8 cellular contexts compared by ENCODE assay signal in genomic region chr22:41197808-41198585, GRCh38. TPM values are rescaled to one million over a fixed set of nuclear protein-coding genes. Genes with fewer than 3 reads are reported as not detected.
DNase-seq lines count a peak whose midpoint lies in the region; ATAC-seq lines count a peak whose summit lies in the region.

No MANE protein-coding gene starts in this region.

- no peak overlapping the region for H4K8ac ChIP-seq in mesenchymal stem cell (ENCODE audit: low read length)

- H4K20me1 ChIP-seq in Karpas-422 (ENCODE audit: insufficient read depth, low read depth, low read length): no peaks in the 10 kb centered on the region

- peaks cover 10% of the 10 kb centered on the region for H3K4me1 Mint-ChIP-seq in central memory CD8-positive, alpha-beta T cell
- H3K4me1 Mint-ChIP-seq in stimulated activated naive B cell treated with anti-CD40 and anti-IgM and Interleukin-4, amounts not matched to agents 10 μg/mL and 1 μg/mL and 100 μg/mL, for 72 hours: peaks cover 9 to 10% of the 10 kb centered on the region in 2 donors

- H2BK5ac ChIP-seq in mesenchymal stem cell (ENCODE audit: low read depth, low read length, poor library complexity, severe bottlenecking): no peak overlapping the region

- peak overlapping the region; percentile 86 for H3K4me3 ChIP-seq in Karpas-422 (ENCODE audit: low read length)
- H3K4me3 ChIP-seq in mesenchymal stem cell (ENCODE audit: insufficient read depth in 1 of 2, low read depth in 1 of 2, low read length in 2 of 2): peak overlapping the region; percentile 71 to 92

- H3K4me1 ChIP-seq in Karpas-422 (ENCODE audit: low read length) (peaks cover 16% of the 10 kb centered on the region), mesenchymal stem cell (ENCODE audit: control insufficient read depth, insufficient read depth, low read depth, low read length) (peaks cover 10% of the 10 kb centered on the region)

- no peaks in the 10 kb centered on the region for H3K9me2 ChIP-seq in Karpas-422 (replicated peaks; ENCODE audit: insufficient read depth, low read length)

- no peak overlapping the region for H2BK15ac ChIP-seq in mesenchymal stem cell (ENCODE audit: low read depth, poor library complexity, severe bottlenecking)

- H2BK12ac ChIP-seq in mesenchymal stem cell (ENCODE audit: low read length in 2 of 2): no peak overlapping the region

- no peaks in the 10 kb centered on the region for H3K79me2 ChIP-seq in Karpas-422 (ENCODE audit: low read length)

- peaks cover 3% of the 10 kb centered on the region for H3K27me3 Mint-ChIP-seq in central memory CD8-positive, alpha-beta T cell
- peaks cover 1 to 6% of the 10 kb centered on the region in 2 donors for H3K27me3 Mint-ChIP-seq in stimulated activated naive B cell treated with anti-CD40 and anti-IgM and Interleukin-4, amounts not matched to agents 10 μg/mL and 1 μg/mL and 100 μg/mL, for 72 hours

- H3K27ac Mint-ChIP-seq in central memory CD8-positive, alpha-beta T cell (ENCODE audit: low read depth): peak overlapping the region; percentile 6
- no peak overlapping the region for H3K27ac Mint-ChIP-seq in stimulated activated naive B cell treated with anti-CD40 and anti-IgM and Interleukin-4, amounts not matched to agents 10 μg/mL and 1 μg/mL and 100 μg/mL, for 72 hours

- H3K14ac ChIP-seq in mesenchymal stem cell (ENCODE audit: low read length in 2 of 2): peak overlapping the region in 1 of 2 experiments; percentile 19

- peak overlapping the region in 1 of 2 experiments; percentile 48 for H3K23ac ChIP-seq in mesenchymal stem cell (ENCODE audit: low read length in 2 of 2)

- H3K9me3 ChIP-seq in Karpas-422 (ENCODE audit: low read length) (no peaks in the 10 kb centered on the region), mesenchymal stem cell (ENCODE audit: control insufficient read depth, low read length) (no peaks in the 10 kb centered on the region)

- no peak overlapping the region for H3K4ac ChIP-seq in mesenchymal stem cell (ENCODE audit: low read depth in 1 of 2, low read length in 2 of 2)

- H4K91ac ChIP-seq in mesenchymal stem cell (ENCODE audit: low read length): no peak overlapping the region

- H3K27ac ChIP-seq in Karpas-422 (ENCODE audit: low read length): no peak overlapping the region
- H3K27ac ChIP-seq in mesenchymal stem cell (ENCODE audit: low read length, poor library complexity, severe bottlenecking): no peak overlapping the region

- H3K18ac ChIP-seq in mesenchymal stem cell (ENCODE audit: low read depth in 1 of 2, low read length in 2 of 2): peak overlapping the region in 1 of 2 experiments; percentile 16

- H2AFZ ChIP-seq in Karpas-422 (ENCODE audit: low read length) (peak overlapping the region; percentile 99), mesenchymal stem cell (ENCODE audit: low read depth, low read length) (peak overlapping the region; percentile 60)

- peak; percentile 48 for ATAC-seq in central memory CD8-positive, alpha-beta T cell (replicated peaks; ENCODE audit: extremely low read depth, poor library complexity, severe bottlenecking)
- ATAC-seq in stimulated activated naive B cell treated with anti-CD40 and anti-IgM and Interleukin-4, amounts not matched to agents 10 μg/mL and 1 μg/mL and 100 μg/mL, for 72 hours (replicated peaks): peak; percentile 65 to 72
- ATAC-seq in HG03139 (IDR thresholded peaks at IDR 0.05; ENCODE audit: unreplicated experiment): no peak

- H3K36me3 ChIP-seq in Karpas-422 (ENCODE audit: insufficient read depth, low read length) (no peaks in the 10 kb centered on the region), mesenchymal stem cell (ENCODE audit: control insufficient read depth in 1 of 2, insufficient read depth in 2 of 2, low read depth in 1 of 2, low read length in 2 of 2) (no peaks in the 10 kb centered on the region)

- H3K4me2 ChIP-seq in Karpas-422 (ENCODE audit: low read depth, low read length, poor library complexity, severe bottlenecking): peak overlapping the region; percentile 100
- H3K4me2 ChIP-seq in mesenchymal stem cell (ENCODE audit: low read length, poor library complexity, severe bottlenecking): peak overlapping the region; percentile 72

- H3K79me1 ChIP-seq in mesenchymal stem cell (replicated peaks; ENCODE audit: low read length, poor library complexity, severe bottlenecking): no peaks in the 10 kb centered on the region

- H3K27me3 ChIP-seq in Karpas-422 (ENCODE audit: low read length) (no peaks in the 10 kb centered on the region), mesenchymal stem cell (ENCODE audit: control insufficient read depth in 1 of 2, insufficient read depth in 1 of 2, low read length in 2 of 2) (peaks cover 6 to 19% of the 10 kb centered on the region in 2 experiments)

- no peak overlapping the region for H2AK5ac ChIP-seq in mesenchymal stem cell (ENCODE audit: low read length, severe bottlenecking)

- H2BK120ac ChIP-seq in mesenchymal stem cell (ENCODE audit: low read depth, low read length): no peak overlapping the region

- peak overlapping the region; percentile 76 for H3K9ac ChIP-seq in Karpas-422 (ENCODE audit: low read length)
- peak overlapping the region; percentile 60 for H3K9ac ChIP-seq in mesenchymal stem cell (ENCODE audit: low read length)

- peak; percentile 10 for DNase-seq in NOMO-1 treated with DMSO at 0.1 percent for 48 hours (lab: John Stamatoyannopoulos, UW; ENCODE audit: unreplicated experiment)
- DNase-seq in NOMO-1 treated with dmso at 0.1 percent for 144 hours (lab: John Stamatoyannopoulos, UW; ENCODE audit: unreplicated experiment): no peak
- DNase-seq in Karpas-422: peak; percentile 78
- peak; percentile 30 for DNase-seq in T-helper 22 cell (ENCODE audit: low read depth)
- no peak for DNase-seq in central memory CD8-positive, alpha-beta T cell (ENCODE audit: low spot score in 2 of 2)
- DNase-seq in mesenchymal stem cell: peak; percentile 70
- DNase-seq in stimulated activated naive B cell treated with anti-CD40 and anti-IgM and Interleukin-4, amounts not matched to agents 10 μg/mL and 1 μg/mL and 100 μg/mL, for 72 hours: no peak

- 3% methylated on average over 18 of the region's 19 CpGs for WGBS in mesenchymal stem cell

- peak overlapping the region; percentile 77 for H3K4me3 Mint-ChIP-seq in central memory CD8-positive, alpha-beta T cell
- H3K4me3 Mint-ChIP-seq in stimulated activated naive B cell treated with anti-CD40 and anti-IgM and Interleukin-4, amounts not matched to agents 10 μg/mL and 1 μg/mL and 100 μg/mL, for 72 hours: peak overlapping the region; percentile 87 to 91

- no peaks in the 10 kb centered on the region for H3K9me3 Mint-ChIP-seq in central memory CD8-positive, alpha-beta T cell
- H3K9me3 Mint-ChIP-seq in stimulated activated naive B cell treated with anti-CD40 and anti-IgM and Interleukin-4, amounts not matched to agents 10 μg/mL and 1 μg/mL and 100 μg/mL, for 72 hours: no peaks in the 10 kb centered on the region

- H3K36me3 Mint-ChIP-seq in central memory CD8-positive, alpha-beta T cell (ENCODE audit: insufficient read depth): peaks cover 7% of the 10 kb centered on the region
- H3K36me3 Mint-ChIP-seq in stimulated activated naive B cell treated with anti-CD40 and anti-IgM and Interleukin-4, amounts not matched to agents 10 μg/mL and 1 μg/mL and 100 μg/mL, for 72 hours: no peaks in the 10 kb centered on the region

RNA-seq across cellular contexts. Expression of gene L3MBTL2, which starts 7.1 kb away (rescaled TPM):
- total RNA-seq in Karpas-422 (2014; rRNA removed; shearing (Covaris generic); ENCODE audit: low replicate concordance): 19.9 and 29.7 TPM in 2 replicates
- polyA plus RNA-seq in mesenchymal stem cell (2013, experiment 1 of 2): 9.9 TPM
- 9.7 TPM for polyA plus RNA-seq in mesenchymal stem cell (2013, experiment 2 of 2)

RNA-seq across cellular contexts. Expression of gene CHADL, which starts 42.7 kb away (rescaled TPM):
- total RNA-seq in Karpas-422 (2014; rRNA removed; shearing (Covaris generic); ENCODE audit: low replicate concordance): 0.90 TPM in 1 of 2 replicates, not detected in the other
- polyA plus RNA-seq in mesenchymal stem cell (2013, experiment 1 of 2): 0.22 TPM
- polyA plus RNA-seq in mesenchymal stem cell (2013, experiment 2 of 2): 0.22 TPM

Comparison
In these comparisons a context has a peak if more than half of its experiments do, and no peak if none do; other contexts are left out.
1. DNase-seq: peak in NOMO-1 treated with DMSO at 0.1 percent for 48 hours (single experiment), Karpas-422 (single experiment), T-helper 22 cell (single experiment) and mesenchymal stem cell (single experiment); none in NOMO-1 treated with dmso at 0.1 percent for 144 hours (single experiment), central memory CD8-positive, alpha-beta T cell (0 of 2) and stimulated activated naive B cell treated with anti-CD40 and anti-IgM and Interleukin-4, amounts not matched to agents 10 μg/mL and 1 μg/mL and 100 μg/mL, for 72 hours (single experiment).